In the genomic region with DNA sequence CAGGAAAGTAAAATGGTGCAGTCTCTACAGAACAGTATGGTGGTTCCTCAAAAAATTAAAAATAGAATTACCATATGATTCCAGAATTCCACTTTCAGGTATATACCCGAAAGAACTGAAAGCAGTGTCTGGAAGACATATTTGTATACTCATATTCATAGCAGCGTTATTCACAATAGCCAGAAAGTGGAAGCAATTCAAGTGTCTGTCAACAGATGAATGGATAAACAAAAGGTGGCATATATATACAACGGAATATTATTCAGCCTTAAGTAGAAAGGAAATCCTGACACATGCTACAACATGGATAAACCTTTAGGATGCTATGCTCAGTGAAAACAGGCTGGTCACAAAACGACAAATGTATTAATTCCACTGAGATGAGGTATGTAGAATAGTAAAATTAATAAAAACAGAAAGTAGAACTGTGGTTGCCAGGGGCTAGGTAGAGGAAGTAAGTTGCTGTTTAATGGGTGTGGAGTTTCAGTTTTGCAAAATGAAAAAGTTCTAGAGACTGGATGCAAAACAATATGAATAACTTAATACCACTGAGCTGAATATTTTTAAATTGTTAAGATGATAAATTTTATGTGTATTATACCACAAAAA, we compare ENCODE assay signal across 9 cellular contexts. TPM values are rescaled to one million over a fixed set of nuclear protein-coding genes. Genes with fewer than 3 reads are reported as not detected.
DNase-seq lines count a peak whose midpoint lies in the region; ATAC-seq and TF ChIP-seq lines count a peak whose summit lies in the region.
"Had no signal": no experiment of that assay in that cellular context is flagged by ENCODE, and none has a peak within 500 bp of the region (broad histone marks: within the 10 kb centered on the region; RNA-seq: fewer than 3 reads in every experiment).

No MANE protein-coding gene starts in this region.

- peak overlapping the region; percentile 56 for H3K27ac Mint-ChIP-seq in CD4-positive, alpha-beta T cell
- H3K27ac Mint-ChIP-seq in progenitor cell of endocrine pancreas: no peak overlapping the region
- H3K27ac Mint-ChIP-seq: HFFc6 had no signal

- peaks cover 30% of the 10 kb centered on the region for H3K36me3 ChIP-seq in osteoblast (ENCODE audit: insufficient read depth, low read length)

- H3K36me3 Mint-ChIP-seq in CD4-positive, alpha-beta T cell (ENCODE audit: low read depth): peaks cover 70% of the 10 kb centered on the region
- peaks cover 27% of the 10 kb centered on the region for H3K36me3 Mint-ChIP-seq in progenitor cell of endocrine pancreas (ENCODE audit: insufficient read depth)

- no peaks in the 10 kb centered on the region for H3K79me2 ChIP-seq in osteoblast (ENCODE audit: insufficient read depth, low read length)

- no peaks in the 10 kb centered on the region for H3K27me3 Mint-ChIP-seq in CD4-positive, alpha-beta T cell
- H3K27me3 Mint-ChIP-seq in progenitor cell of endocrine pancreas: no peaks in the 10 kb centered on the region

- ATAC-seq in CD4-positive, alpha-beta T cell (ENCODE audit: poor library complexity): no peak
- peak; percentile 95 for ATAC-seq in GM19035 (IDR thresholded peaks at IDR 0.05; ENCODE audit: unreplicated experiment)
- peak; percentile 88 for ATAC-seq in HG02884 (IDR thresholded peaks at IDR 0.05; ENCODE audit: unreplicated experiment)

- no peak for TF ChIP-seq CTCF in CD4-positive, alpha-beta T cell (IDR thresholded peaks at IDR 0.05)
- TF ChIP-seq CTCF in progenitor cell of endocrine pancreas (IDR thresholded peaks at IDR 0.05; ENCODE audit: unreplicated experiment) (no peak), osteoblast (IDR thresholded peaks at IDR 0.05; ENCODE audit: extremely low read depth, low read depth, low read length) (no peak)

- H3K27ac ChIP-seq in CD4-positive, alpha-beta T cell (ENCODE audit: low read depth, low read length): no peak overlapping the region
- H3K27ac ChIP-seq in osteoblast (ENCODE audit: low read depth, low read length): no peak overlapping the region

- peaks cover 12% of the 10 kb centered on the region for H3K4me1 Mint-ChIP-seq in CD4-positive, alpha-beta T cell (ENCODE audit: low read depth)
- no peaks in the 10 kb centered on the region for H3K4me1 Mint-ChIP-seq in progenitor cell of endocrine pancreas (ENCODE audit: low read depth)

- intact Hi-C loops in CD4-positive, alpha-beta T cell (cut with DNase I, micrococcal nuclease): no loop called here

- H3K4me1 ChIP-seq in osteoblast (ENCODE audit: insufficient read depth, low read length): no peaks in the 10 kb centered on the region

- no peaks in the 10 kb centered on the region for H3K27me3 ChIP-seq in CD4-positive, alpha-beta T cell (ENCODE audit: control insufficient read depth, insufficient read depth, low read length)
- H3K27me3 ChIP-seq in osteoblast (ENCODE audit: insufficient read depth, low read length): no peaks in the 10 kb centered on the region

- H3K4me2 ChIP-seq in osteoblast (ENCODE audit: insufficient read depth, low read length): no peak overlapping the region

- CTCF ChIA-PET in CD4-positive, alpha-beta T cell (lab: Charles Lee): no interaction called here

- peak overlapping the region; percentile 61 for H3K4me3 Mint-ChIP-seq in CD4-positive, alpha-beta T cell
- H3K4me3 Mint-ChIP-seq in progenitor cell of endocrine pancreas (ENCODE audit: low read depth): no peak overlapping the region
- H3K4me3 Mint-ChIP-seq: HFFc6 had no signal

- H4K20me1 ChIP-seq in osteoblast (ENCODE audit: insufficient read depth, low read length): no peaks in the 10 kb centered on the region

- POLR2A ChIA-PET in CD4-positive, alpha-beta T cell (lab: Charles Lee): no interaction called here

- H3K4me3 ChIP-seq in osteoblast (ENCODE audit: insufficient read depth, low read length): no peak overlapping the region

- H3K9me3 Mint-ChIP-seq in CD4-positive, alpha-beta T cell: no peaks in the 10 kb centered on the region
- no peaks in the 10 kb centered on the region for H3K9me3 Mint-ChIP-seq in progenitor cell of endocrine pancreas (ENCODE audit: low read depth)
- H3K9me3 Mint-ChIP-seq: HFFc6 had no signal

- H3K9me3 ChIP-seq in CD4-positive, alpha-beta T cell (ENCODE audit: control insufficient read depth, low read length): no peaks in the 10 kb centered on the region
- no peaks in the 10 kb centered on the region for H3K9me3 ChIP-seq in osteoblast (ENCODE audit: low read depth, low read length)

- DNase-seq in CD4-positive, alpha-beta T cell: no peak
- peak; percentile 25 to 75 for DNase-seq in NOMO-1 (lab: John Stamatoyannopoulos, UW; ENCODE audit: unreplicated experiment in 2 of 2)
- no peak for DNase-seq in DMS53 treated with DMSO at 0.1 percent for 48 hours (lab: John Stamatoyannopoulos, UW; ENCODE audit: unreplicated experiment)
- DNase-seq in anterior cingulate cortex (lab: John Stamatoyannopoulos, UW): no peak
- DNase-seq in progenitor cell of endocrine pancreas (ENCODE audit: low spot score, unreplicated experiment): no peak
- DNase-seq in osteoblast (ENCODE audit: insufficient read length, low spot score, missing footprints): no peak
- DNase-seq: HFFc6 had no signal

- no peak overlapping the region for H2AFZ ChIP-seq in osteoblast (ENCODE audit: low read length)

RNA-seq across cellular contexts. Expression of a gene that starts 14.5 kb away (rescaled TPM):
- total RNA-seq in CD4-positive, alpha-beta T cell: not detected
- total RNA-seq in progenitor cell of endocrine pancreas (not detected in 2 replicates), osteoblast (not detected in 2 replicates)

RNA-seq across cellular contexts. Expression of a gene that starts 32.1 kb away (rescaled TPM):
- under 1 TPM in 1 of 2 experiments, not detected in 1; 0.25 TPM for total RNA-seq in CD4-positive, alpha-beta T cell
- total RNA-seq in progenitor cell of endocrine pancreas (not detected in 2 replicates), osteoblast (under 0.01 TPM in 1 of 2 replicates, not detected in the other)
- total RNA-seq: HFFc6 had no signal

RNA-seq across cellular contexts. Expression of a gene that starts 41.4 kb away (rescaled TPM):
- 1 to 10 TPM; 8.8 to 9.3 TPM for total RNA-seq in CD4-positive, alpha-beta T cell
- 17.6 and 18.6 TPM in 2 replicates for total RNA-seq in progenitor cell of endocrine pancreas
- total RNA-seq in osteoblast: 39.8 and 53.9 TPM in 2 replicates

RNA-seq across cellular contexts. Expression of a gene that starts 41.8 kb away (rescaled TPM):
- total RNA-seq in CD4-positive, alpha-beta T cell: 10 to 100 TPM; 15.1 to 17.7 TPM
- total RNA-seq in progenitor cell of endocrine pancreas: 43.9 and 45.4 TPM in 2 replicates
- 123 and 134 TPM in 2 replicates for total RNA-seq in osteoblast

RNA-seq across cellular contexts. Expression of a gene that starts 43.9 kb away (rescaled TPM):
- not detected for total RNA-seq in CD4-positive, alpha-beta T cell
- total RNA-seq in progenitor cell of endocrine pancreas (not detected in 2 replicates), osteoblast (not detected in 2 replicates)
- total RNA-seq: HFFc6 had no signal

Comparison
In these comparisons a context has a peak if more than half of its experiments do, and no peak if none do; other contexts are left out.
1. DNase-seq: peak in NOMO-1 (2 of 2); none in CD4-positive, alpha-beta T cell (0 of 10), DMS53 treated with DMSO at 0.1 percent for 48 hours (single experiment), anterior cingulate cortex (0 of 58), progenitor cell of endocrine pancreas (single experiment) and osteoblast (single experiment).